ENCODE assay signal across 9 cellular contexts in genomic region chr9:123399803-123400378, GRCh38. TPM values are rescaled to one million over a fixed set of nuclear protein-coding genes. Genes with fewer than 3 reads are reported as not detected.
DNase-seq lines count a peak whose midpoint lies in the region; ATAC-seq and TF ChIP-seq lines count a peak whose summit lies in the region.
"Had no signal": no experiment of that assay in that cellular context is flagged by ENCODE, and none has a peak within 500 bp of the region (broad histone marks: within the 10 kb centered on the region; RNA-seq: fewer than 3 reads in every experiment).

No MANE protein-coding gene starts in this region.

- H3K4me3 ChIP-seq in LNCaP clone FGC (ENCODE audit: low read depth, low read length), result no peak overlapping the region
- H3K4me3 ChIP-seq: esophagus squamous epithelium had no signal

- peaks cover 5% of the 10 kb centered on the region for H3K36me3 Mint-ChIP-seq in activated T-cell treated with anti-CD3 and anti-CD28 coated beads, Interleukin-2, amount 50 U/mL, for 4 hours (ENCODE audit: insufficient read depth)

- no peaks in the 10 kb centered on the region for H3K27me3 Mint-ChIP-seq in activated T-cell treated with anti-CD3 and anti-CD28 coated beads, Interleukin-2, amount 50 U/mL, for 4 hours (ENCODE audit: low read depth)

- no peaks in the 10 kb centered on the region for H3K4me1 Mint-ChIP-seq in activated T-cell treated with anti-CD3 and anti-CD28 coated beads, Interleukin-2, amount 50 U/mL, for 4 hours (ENCODE audit: low read depth)

- no peaks in the 10 kb centered on the region for H3K9me3 Mint-ChIP-seq in activated T-cell treated with anti-CD3 and anti-CD28 coated beads, Interleukin-2, amount 50 U/mL, for 4 hours

- DNase-seq in activated T-cell treated with anti-CD3 and anti-CD28 coated beads, Interleukin-2, amount 50 U/mL, for 48 hours, result peak; percentile 56 to 58
- no peak for DNase-seq in activated T-cell treated with anti-CD3 and anti-CD28 coated beads, Interleukin-2, amount 50 U/mL, for 4 hours
- DNase-seq in LNCaP clone FGC (ENCODE audit: low read depth) (no peak), dermis blood vessel endothelial cell (peak; percentile 47), NCI-H446 treated with DMSO at 0.1 percent for 48 hours (lab: John Stamatoyannopoulos, UW) (no peak)
- DNase-seq in stimulated activated CD4-positive, alpha-beta T cell treated with anti-CD3 and anti-CD28 coated beads, Interleukin-4, amount 100 ng/mL, for 1 hour, result peak; percentile 28
- DNase-seq: esophagus squamous epithelium had no signal

- TF ChIP-seq CTCF in LNCaP clone FGC (IDR thresholded peaks at IDR 0.05; ENCODE audit: control insufficient read depth, extremely low read depth, insufficient read depth), result peak; percentile 36

- H3K4me3 Mint-ChIP-seq in activated T-cell treated with anti-CD3 and anti-CD28 coated beads, Interleukin-2, amount 50 U/mL, for 4 hours, result no peak overlapping the region

- no peak for ATAC-seq in activated T-cell treated with anti-CD3 and anti-CD28 coated beads, Interleukin-2, amount 50 U/mL, for 4 hours
- no peak for ATAC-seq in HG03095 (IDR thresholded peaks at IDR 0.05; ENCODE audit: unreplicated experiment)
- no peak for ATAC-seq in GM21515 (IDR thresholded peaks at IDR 0.05; ENCODE audit: unreplicated experiment)

RNA-seq across cellular contexts. Expression of gene CRB2, which starts 43.9 kb away (rescaled TPM):
- total RNA-seq in activated T-cell treated with anti-CD3 and anti-CD28 coated beads, Interleukin-2, amount 50 U/mL, for 4 hours, result under 1 TPM in 1 of 3 donors, not detected in 2; 0.03 TPM
- total RNA-seq in dermis blood vessel endothelial cell, result not detected in 2 replicates
- total RNA-seq: esophagus squamous epithelium had no signal

Comparison
In these comparisons a context has a peak if more than half of its experiments do, and no peak if none do; other contexts are left out.
1. DNase-seq: peak in activated T-cell treated with anti-CD3 and anti-CD28 coated beads, Interleukin-2, amount 50 U/mL, for 48 hours (2 of 2), dermis blood vessel endothelial cell (single experiment) and stimulated activated CD4-positive, alpha-beta T cell treated with anti-CD3 and anti-CD28 coated beads, Interleukin-4, amount 100 ng/mL, for 1 hour (single experiment); none in activated T-cell treated with anti-CD3 and anti-CD28 coated beads, Interleukin-2, amount 50 U/mL, for 4 hours (single experiment), LNCaP clone FGC (single experiment) and NCI-H446 treated with DMSO at 0.1 percent for 48 hours (single experiment).